ENCODE assay signal across 21 cellular contexts in genomic region chr4:162392938-162393337, GRCh38.
DNase-seq lines count a peak whose midpoint lies in the region; ATAC-seq and TF ChIP-seq lines count a peak whose summit lies in the region.
"Had no signal": no experiment of that assay in that cellular context is flagged by ENCODE, and none has a peak within 500 bp of the region (broad histone marks: within the 10 kb centered on the region; RNA-seq: fewer than 3 reads in every experiment).

No MANE protein-coding gene starts in this region.

- no peak for TF ChIP-seq CTCF in heart left ventricle (IDR thresholded peaks at IDR 0.05)

- H3K27ac ChIP-seq in heart left ventricle: no peak overlapping the region
- H3K27ac ChIP-seq: breast epithelium, hepatocyte, neural progenitor cell had no signal

- H3K4me3 ChIP-seq in heart left ventricle: no peak overlapping the region
- H3K4me3 ChIP-seq: breast epithelium, hepatocyte, mucosa of descending colon, neural progenitor cell, smooth muscle cell had no signal

- ATAC-seq in GM18868 (IDR thresholded peaks at IDR 0.05; ENCODE audit: unreplicated experiment): peak; percentile 79
- peak; percentile 91 for ATAC-seq in HG02798 (IDR thresholded peaks at IDR 0.05; ENCODE audit: poor library complexity, unreplicated experiment)
- peak; percentile 88 for ATAC-seq in HG03439 (IDR thresholded peaks at IDR 0.05; ENCODE audit: unreplicated experiment)
- no peak for ATAC-seq in heart left ventricle
- ATAC-seq: mucosa of descending colon, Right ventricle myocardium inferior had no signal

- TF ChIP-seq POLR2A in heart left ventricle (IDR thresholded peaks at IDR 0.05): no peak

- no peaks in the 10 kb centered on the region for H3K4me1 ChIP-seq in heart left ventricle
- H3K4me1 ChIP-seq: breast epithelium, neural progenitor cell had no signal

- 97 to 99% (median 97%) methylated on average over 1 of the region's 1 CpG for WGBS in heart left ventricle, 4 donors

- DNase-seq in DMS53 treated with DMSO at 0.1 percent for 48 hours (lab: John Stamatoyannopoulos, UW; ENCODE audit: unreplicated experiment): peak; percentile 51
- no peak for DNase-seq in activated gamma-delta T cell (lab: John Stamatoyannopoulos, UW)
- DNase-seq in T1000 (lab: John Stamatoyannopoulos, UW): no peak
- no peak for DNase-seq in NK-92 (lab: John Stamatoyannopoulos, UW; ENCODE audit: unreplicated experiment)
- DNase-seq in heart left ventricle: no peak
- DNase-seq: activated CD4-positive, alpha-beta T cell treated with anti-CD3 and anti-CD28 coated beads, Interleukin-2, amount 10 ng/mL, durations not matched to agents 7 days and 5 days; activated CD8-positive, alpha-beta memory T cell treated with anti-CD3 and anti-CD28 coated beads, Interleukin-2, amount 50 U/mL, for 48 hours; activated effector memory CD4-positive, alpha-beta T cell treated with anti-CD3 and anti-CD28 coated beads, Interleukin-2, amount 50 U/mL, for 16 hours; KBM-7; mucosa of descending colon; NCI-H187 treated with DMSO at 0.1 percent for 48 hours; NCI-H446; stimulated activated CD4-positive, alpha-beta T cell treated with anti-CD3 and anti-CD28 coated beads, Interleukin-4, amount 100 ng/mL, for 1 hour had no signal

- H3K36me3 ChIP-seq in heart left ventricle: no peaks in the 10 kb centered on the region
- H3K36me3 ChIP-seq: breast epithelium, neural progenitor cell had no signal

- H3K27me3 ChIP-seq in heart left ventricle: no peaks in the 10 kb centered on the region
- H3K27me3 ChIP-seq: breast epithelium, hepatocyte, neural progenitor cell had no signal

- no peaks in the 10 kb centered on the region for H3K9me3 ChIP-seq in heart left ventricle
- H3K9me3 ChIP-seq: breast epithelium, mucosa of descending colon had no signal

- intact Hi-C loops in heart left ventricle (cut with DNase I): no loop called here

Comparison
In these comparisons a context has a peak if more than half of its experiments do, and no peak if none do; other contexts are left out.
1. ATAC-seq: peak in GM18868 (single experiment), HG02798 (single experiment) and HG03439 (single experiment); none in heart left ventricle (0 of 4).